Comparison of ENCODE assay signal across 8 cellular contexts in the genomic region with DNA sequence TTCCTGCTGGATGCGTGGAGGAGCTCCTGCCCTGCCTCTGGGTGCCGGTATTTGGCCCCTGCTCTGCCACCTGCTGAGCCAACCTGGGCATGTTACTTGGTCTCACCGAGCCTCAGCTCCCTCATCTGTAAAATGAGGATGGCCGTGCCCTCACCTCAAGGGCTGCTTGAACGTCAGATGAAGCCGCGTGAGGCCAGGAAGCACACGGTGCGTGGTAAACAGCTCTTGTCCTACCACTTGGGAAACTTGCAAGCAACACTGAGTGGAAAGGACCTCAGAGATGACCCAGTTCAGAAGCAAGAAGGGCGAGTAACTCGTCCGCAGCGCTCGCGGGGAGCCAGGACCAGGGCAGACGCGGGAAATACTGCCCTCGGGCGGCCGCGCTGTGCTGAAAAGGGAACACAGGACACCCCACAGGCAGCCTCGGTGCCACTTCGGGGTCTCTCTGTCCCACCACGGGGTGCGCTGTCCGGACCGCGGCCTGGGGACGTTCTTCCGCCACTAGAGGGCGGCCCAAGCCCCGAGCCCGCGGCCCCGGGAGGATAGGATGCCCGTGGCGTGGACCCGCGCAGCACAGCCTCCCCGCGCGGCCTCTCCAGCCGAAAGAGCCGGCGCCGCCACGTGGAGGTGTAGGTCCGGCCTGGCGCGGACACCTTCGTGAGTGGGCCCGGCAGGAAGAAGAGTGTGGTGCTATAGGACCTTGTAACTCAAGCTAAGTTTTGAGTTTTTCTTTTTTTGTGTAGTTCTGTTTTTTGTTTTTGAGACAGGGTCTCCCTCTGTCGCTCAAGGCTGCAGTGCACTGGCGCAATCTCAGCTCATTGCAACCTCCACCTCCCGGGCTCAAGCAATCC.
DNase-seq lines count a peak whose midpoint lies in the region; ATAC-seq and TF ChIP-seq lines count a peak whose summit lies in the region.

No MANE protein-coding gene starts in this region.

- no peaks in the 10 kb centered on the region for H4K20me1 ChIP-seq in OCI-LY1 (ENCODE audit: insufficient read depth, low read length)

- H3K79me2 ChIP-seq in OCI-LY1 (ENCODE audit: insufficient read depth, low read length) = no peaks in the 10 kb centered on the region

- peaks cover 18% of the 10 kb centered on the region for H3K36me3 Mint-ChIP-seq in activated T-cell treated with anti-CD3 and anti-CD28 coated beads, Interleukin-2, amount 50 U/mL, for 24 hours (ENCODE audit: low read depth)
- H3K36me3 Mint-ChIP-seq in nephron (ENCODE audit: low read depth) = no peaks in the 10 kb centered on the region

- no peaks in the 10 kb centered on the region for H3K9me3 ChIP-seq in A673 (ENCODE audit: low read depth, low read length, poor library complexity, severe bottlenecking)
- H3K9me3 ChIP-seq in OCI-LY1 (ENCODE audit: low read length) = peaks cover 3% of the 10 kb centered on the region; the same call in 1 of the 2 replicates

- CTCF ChIA-PET in A673 (lab: Charles Lee) = interaction anchor here (0.6 to 1.0 kb wide), 5 partner anchors 9 to 555 kb away, joined by 3 read pairs; no protein-coding TSS in a partner anchor

- H3K4me3 ChIP-seq in A673 (ENCODE audit: low read depth, low read length, poor library complexity, severe bottlenecking) (peak overlapping the region; percentile 36), OCI-LY1 (ENCODE audit: low read depth, low read length, poor library complexity, severe bottlenecking) (no peak overlapping the region)

- H3K4me1 ChIP-seq in A673 (ENCODE audit: insufficient read depth, low read length, poor library complexity, severe bottlenecking) (peaks cover 8% of the 10 kb centered on the region), OCI-LY1 (ENCODE audit: insufficient read depth, low read length, severe bottlenecking) (no peaks in the 10 kb centered on the region)

- no peaks in the 10 kb centered on the region for H3F3A ChIP-seq in OCI-LY1 (ENCODE audit: insufficient read depth, low read length)

- no peaks in the 10 kb centered on the region for H3K27me3 Mint-ChIP-seq in activated T-cell treated with anti-CD3 and anti-CD28 coated beads, Interleukin-2, amount 50 U/mL, for 24 hours
- peaks cover 48% of the 10 kb centered on the region for H3K27me3 Mint-ChIP-seq in nephron (ENCODE audit: low read depth)

- H3K27me3 ChIP-seq in A673 (replicated peaks; ENCODE audit: insufficient read depth, low read depth, low read length, poor library complexity) = no peaks in the 10 kb centered on the region
- peaks cover 11% of the 10 kb centered on the region; the same call in 1 of the 2 replicates for H3K27me3 ChIP-seq in OCI-LY1 (ENCODE audit: insufficient read depth, low read length)

- H3K4me1 Mint-ChIP-seq in activated T-cell treated with anti-CD3 and anti-CD28 coated beads, Interleukin-2, amount 50 U/mL, for 24 hours (ENCODE audit: low read depth) = peaks cover 13% of the 10 kb centered on the region
- H3K4me1 Mint-ChIP-seq in nephron = no peaks in the 10 kb centered on the region

- H3K27ac Mint-ChIP-seq in activated T-cell treated with anti-CD3 and anti-CD28 coated beads, Interleukin-2, amount 50 U/mL, for 24 hours = peak overlapping the region; percentile 86
- no peak overlapping the region for H3K27ac Mint-ChIP-seq in nephron

- no peak overlapping the region for H3K9ac ChIP-seq in OCI-LY1 (ENCODE audit: low read length)

- BruUV-seq in A673 (replicated peaks; lab: Mats Ljungman, UMichigan) = TSS peak; percentile 69

- DNase-seq in A673 (ENCODE audit: low spot score) = peak; percentile 80
- peak; percentile 85 for DNase-seq in activated T-cell treated with anti-CD3 and anti-CD28 coated beads, Interleukin-2, amount 50 U/mL, for 24 hours
- peak; percentile 43 for DNase-seq in fibroblast of gingiva (ENCODE audit: low read depth)
- peak; percentile 85 for DNase-seq in stimulated activated naive CD8-positive, alpha-beta T cell treated with anti-CD3 and anti-CD28 coated beads, Interleukin-15, Interleukin-2, amounts not matched to agents 100 U/mL and 50 U/mL, for 24 hours

- H3K4me3 Mint-ChIP-seq in activated T-cell treated with anti-CD3 and anti-CD28 coated beads, Interleukin-2, amount 50 U/mL, for 24 hours = peak overlapping the region; percentile 75
- H3K4me3 Mint-ChIP-seq in nephron = peak overlapping the region in 2 of 3 experiments; percentile 27 to 35

- H3K4me2 ChIP-seq in OCI-LY1 (ENCODE audit: low read length) = no peak overlapping the region

- no peaks in the 10 kb centered on the region for H3K9me2 ChIP-seq in OCI-LY1 (ENCODE audit: low read depth, low read length)

- H3K9me3 Mint-ChIP-seq in activated T-cell treated with anti-CD3 and anti-CD28 coated beads, Interleukin-2, amount 50 U/mL, for 24 hours = no peaks in the 10 kb centered on the region
- H3K9me3 Mint-ChIP-seq in nephron = no peaks in the 10 kb centered on the region

- TF ChIP-seq CTCF in A673 (conservative IDR thresholded peaks at IDR 0.05; ENCODE audit: low read depth, low read length) (peak; percentile 95), OCI-LY1 (IDR thresholded peaks at IDR 0.05; ENCODE audit: low read length) (peak; percentile 98), nephron (IDR thresholded peaks at IDR 0.05; ENCODE audit: unreplicated experiment in 3 of 3) (peak; percentile 95 to 97 (median 96))

- POLR2A ChIA-PET in A673 (lab: Charles Lee; ENCODE audit: low non-redundant PET) = interaction anchor here (0.7 kb wide), 2 partner anchors 60 to 149 kb away, joined by 3 read pairs; no protein-coding TSS in a partner anchor

- no peaks in the 10 kb centered on the region for H3K36me3 ChIP-seq in A673 (ENCODE audit: insufficient read depth, low read length, poor library complexity, severe bottlenecking)
- H3K36me3 ChIP-seq in OCI-LY1 (ENCODE audit: insufficient read depth, low read length) = no peaks in the 10 kb centered on the region

- H3K27ac ChIP-seq in A673 (ENCODE audit: low read depth, low read length, poor library complexity, severe bottlenecking) (peak overlapping the region; percentile 43), OCI-LY1 (ENCODE audit: low read depth, low read length, poor library complexity, severe bottlenecking) (no peak overlapping the region)

- H2AFZ ChIP-seq in OCI-LY1 (ENCODE audit: low read length) = no peak overlapping the region

- ATAC-seq in GM18858 (IDR thresholded peaks at IDR 0.05; ENCODE audit: unreplicated experiment) = peak; percentile 73
- peak; percentile 88 for ATAC-seq in HG03066 (IDR thresholded peaks at IDR 0.05; ENCODE audit: low read depth, unreplicated experiment)
- peak; percentile 97 for ATAC-seq in stimulated activated naive CD8-positive, alpha-beta T cell treated with anti-CD3 and anti-CD28 coated beads, Interleukin-15, Interleukin-2, amounts not matched to agents 100 U/mL and 50 U/mL, for 24 hours

- intact Hi-C loops in A673 (cut with micrococcal nuclease; ENCODE audit: unreplicated experiment) = loop anchor here (2.0 to 5.0 kb wide), 3 partner anchors 94 to 364 kb away; a partner anchor contains a TSS
